1 cellular context compared by ENCODE assay signal in genomic region chr17:75124041-75124818, GRCh38.
A peak's percentile ranks its signal among the peaks of the same experiment; 100 is the strongest.
TF ChIP-seq lines count a peak whose summit lies in the region.

No MANE protein-coding gene starts in this region.

TF ChIP-seq in HCT116, 20 proteins besides CTCF, POLR2A, EP300 and RAD21 (continued from another document):
- TF ChIP-seq MAX (IDR thresholded peaks at IDR 0.05) = no peak
- no peak for TF ChIP-seq CEBPB (IDR thresholded peaks at IDR 0.05; ENCODE audit: low read depth)
- TF ChIP-seq REST (IDR thresholded peaks at IDR 0.05; ENCODE audit: low read depth) = no peak
- TF ChIP-seq ATF3 (IDR thresholded peaks at IDR 0.05) = no peak
- no peak for TF ChIP-seq JUND (IDR thresholded peaks at IDR 0.05)
- peak; percentile 84 for TF ChIP-seq TCF7L2 (IDR thresholded peaks at IDR 0.05; ENCODE audit: borderline replicate concordance, extremely low read depth, insufficient read depth, insufficient read length)
- TF ChIP-seq EGR1 (IDR thresholded peaks at IDR 0.05; ENCODE audit: low read depth) = no peak
- TF ChIP-seq, protein P1, sequence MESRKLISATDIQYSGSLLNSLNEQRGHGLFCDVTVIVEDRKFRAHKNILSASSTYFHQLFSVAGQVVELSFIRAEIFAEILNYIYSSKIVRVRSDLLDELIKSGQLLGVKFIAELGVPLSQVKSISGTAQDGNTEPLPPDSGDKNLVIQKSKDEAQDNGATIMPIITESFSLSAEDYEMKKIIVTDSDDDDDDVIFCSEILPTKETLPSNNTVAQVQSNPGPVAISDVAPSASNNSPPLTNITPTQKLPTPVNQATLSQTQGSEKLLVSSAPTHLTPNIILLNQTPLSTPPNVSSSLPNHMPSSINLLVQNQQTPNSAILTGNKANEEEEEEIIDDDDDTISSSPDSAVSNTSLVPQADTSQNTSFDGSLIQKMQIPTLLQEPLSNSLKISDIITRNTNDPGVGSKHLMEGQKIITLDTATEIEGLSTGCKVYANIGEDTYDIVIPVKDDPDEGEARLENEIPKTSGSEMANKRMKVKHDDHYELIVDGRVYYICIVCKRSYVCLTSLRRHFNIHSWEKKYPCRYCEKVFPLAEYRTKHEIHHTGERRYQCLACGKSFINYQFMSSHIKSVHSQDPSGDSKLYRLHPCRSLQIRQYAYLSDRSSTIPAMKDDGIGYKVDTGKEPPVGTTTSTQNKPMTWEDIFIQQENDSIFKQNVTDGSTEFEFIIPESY (IDR thresholded peaks at IDR 0.05; ENCODE audit: extremely low read depth, insufficient replicate concordance, low read length) = peak; percentile 78
